ENCODE assay signal across 19 cellular contexts in genomic region chr18:50696929-50697328, GRCh38.
DNase-seq lines count a peak whose midpoint lies in the region; ATAC-seq, FAIRE-seq and TF ChIP-seq lines count a peak whose summit lies in the region.
"Had no signal": no experiment of that assay in that cellular context is flagged by ENCODE, and none has a peak within 500 bp of the region (broad histone marks: within the 10 kb centered on the region; RNA-seq: fewer than 3 reads in every experiment).

No MANE protein-coding gene starts in this region.

- no peak for FAIRE-seq in HepG2 (lab: Jason Lieb, UNC)
- FAIRE-seq: G401.6, K562 had no signal

- BruUV-seq in HepG2 (replicated peaks; lab: Mats Ljungman, UMichigan), result no TSS peak

- H4K20me1 ChIP-seq in GM23338 (replicated peaks; ENCODE audit: insufficient read depth), result no peaks in the 10 kb centered on the region
- no peaks in the 10 kb centered on the region for H4K20me1 ChIP-seq in SK-N-SH (ENCODE audit: insufficient read depth)
- no peaks in the 10 kb centered on the region for H4K20me1 ChIP-seq in HepG2 (ENCODE audit: insufficient read depth, low read length)

- H3K36me3 Mint-ChIP-seq in GM23338 (ENCODE audit: low read depth), result no peaks in the 10 kb centered on the region
- no peaks in the 10 kb centered on the region for H3K36me3 Mint-ChIP-seq in stimulated activated memory B cell treated with anti-CD40 and anti-IgM and Interleukin-4, amounts not matched to agents 10 μg/mL and 1 μg/mL and 100 μg/mL, for 72 hours

- CTCF ChIA-PET in SK-N-SH (lab: Yijun Ruan, JAX), result no interaction called here
- CTCF ChIA-PET in HepG2 (lab: Yijun Ruan, JAX; ENCODE audit: low intra/inter-chr PET ratio, low total read pairs), result no interaction called here

- intact Hi-C loops in HepG2 (cut with micrococcal nuclease; ENCODE audit: unreplicated experiment), result no loop called here

- no peaks in the 10 kb centered on the region for H3K79me2 ChIP-seq in GM23338 (replicated peaks; ENCODE audit: insufficient read depth)
- no peaks in the 10 kb centered on the region for H3K79me2 ChIP-seq in SK-N-SH (ENCODE audit: insufficient read depth)
- no peaks in the 10 kb centered on the region for H3K79me2 ChIP-seq in HepG2 (ENCODE audit: insufficient read depth, low read length)

- H3K27ac Mint-ChIP-seq in GM23338, result no peak overlapping the region
- H3K27ac Mint-ChIP-seq in stimulated activated memory B cell treated with anti-CD40 and anti-IgM and Interleukin-4, amounts not matched to agents 10 μg/mL and 1 μg/mL and 100 μg/mL, for 72 hours, result peak overlapping the region; percentile 17
- H3K27ac Mint-ChIP-seq: activated T-helper 1 cell treated with anti-CD3 and anti-CD28 coated beads, Interleukin-12 subunit alpha, Interleukin-12 subunit beta, Interleukin-2, Interleukin-4 antibody, amounts not matched to agents 30 ng/mL and 10 ng/mL and 1 ng/mL, durations not matched to agents 14 hours and 24 hours and 36 hours had no signal

- TF ChIP-seq POLR2A in HepG2 (IDR thresholded peaks at IDR 0.05; ENCODE audit: insufficient read depth in 1 of 2, low read depth in 2 of 2, low read length in 2 of 2), result no peak

- TF ChIP-seq RAD21 in SK-N-SH (IDR thresholded peaks at IDR 0.05; ENCODE audit: low read length), result no peak
- TF ChIP-seq RAD21 in HepG2 (CRISPR knock-in tag; IDR thresholded peaks at IDR 0.05), result no peak

- no peak for TF ChIP-seq CTCF in GM23338 (conservative IDR thresholded peaks at IDR 0.05; ENCODE audit: low read depth in 2 of 2)
- TF ChIP-seq CTCF in SK-N-SH (IDR thresholded peaks at IDR 0.05), result no peak
- no peak for TF ChIP-seq CTCF in HepG2 (CRISPR knock-in tag; IDR thresholded peaks at IDR 0.05)

- H3K9ac ChIP-seq in SK-N-SH (no peak overlapping the region), HepG2 (ENCODE audit: insufficient read depth, low read depth, low read length) (no peak overlapping the region)

- peaks cover 8% of the 10 kb centered on the region for H3K27me3 Mint-ChIP-seq in GM23338 (ENCODE audit: insufficient read depth, low read depth, poor library complexity)
- peaks cover 10% of the 10 kb centered on the region for H3K27me3 Mint-ChIP-seq in stimulated activated memory B cell treated with anti-CD40 and anti-IgM and Interleukin-4, amounts not matched to agents 10 μg/mL and 1 μg/mL and 100 μg/mL, for 72 hours

- no peaks in the 10 kb centered on the region for H3K27me3 ChIP-seq in GM23338 (ENCODE audit: insufficient read depth)
- no peaks in the 10 kb centered on the region; the same call in 1 of the 2 replicates for H3K27me3 ChIP-seq in SK-N-SH (ENCODE audit: insufficient read depth)
- H3K27me3 ChIP-seq in HepG2 (ENCODE audit: control insufficient read depth in 1 of 2, insufficient read depth in 2 of 2, low read length in 2 of 2), result peaks cover 0 to 1% of the 10 kb centered on the region in 2 experiments; a peak in 1 of 5 replicates
- H3K27me3 ChIP-seq: heart left ventricle had no signal

- POLR2A ChIA-PET in SK-N-SH (lab: Yijun Ruan, JAX), result no interaction called here
- POLR2A ChIA-PET in HepG2 (lab: Yijun Ruan, JAX), result no interaction called here

- H3K36me3 ChIP-seq in GM23338 (ENCODE audit: insufficient read depth) (no peaks in the 10 kb centered on the region), SK-N-SH (replicated peaks in 1 of 2; ENCODE audit: control insufficient read depth in 1 of 2, insufficient read depth in 2 of 2, low read length in 1 of 2) (no peaks in the 10 kb centered on the region), HepG2 (replicated peaks in 1 of 2; ENCODE audit: control insufficient read depth in 1 of 2, insufficient read depth in 2 of 2, low read length in 2 of 2) (no peaks in the 10 kb centered on the region)
- H3K36me3 ChIP-seq: heart left ventricle, prostate gland had no signal

- no peak overlapping the region for H3K4me3 ChIP-seq in GM23338
- no peak overlapping the region for H3K4me3 ChIP-seq in SK-N-SH (ENCODE audit: low read depth in 2 of 2, low read length in 1 of 2)
- H3K4me3 ChIP-seq in HepG2 (replicated peaks in 1 of 3; ENCODE audit: insufficient read depth in 1 of 3, low read depth in 2 of 3, low read length in 3 of 3), result no peak overlapping the region
- H3K4me3 ChIP-seq: heart left ventricle, K562, prostate gland had no signal

- no peak overlapping the region for H3K4me3 Mint-ChIP-seq in GM23338
- H3K4me3 Mint-ChIP-seq in stimulated activated memory B cell treated with anti-CD40 and anti-IgM and Interleukin-4, amounts not matched to agents 10 μg/mL and 1 μg/mL and 100 μg/mL, for 72 hours, result no peak overlapping the region
- H3K4me3 Mint-ChIP-seq: activated T-helper 1 cell treated with anti-CD3 and anti-CD28 coated beads, Interleukin-12 subunit alpha, Interleukin-12 subunit beta, Interleukin-2, Interleukin-4 antibody, amounts not matched to agents 30 ng/mL and 10 ng/mL and 1 ng/mL, durations not matched to agents 14 hours and 24 hours and 36 hours had no signal

- TF ChIP-seq EP300 in SK-N-SH (IDR thresholded peaks at IDR 0.05; ENCODE audit: borderline replicate concordance in 1 of 2, low read depth in 1 of 2, low read length in 1 of 2) (no peak), HepG2 (IDR thresholded peaks at IDR 0.05; ENCODE audit: low read depth in 2 of 2, low read length in 2 of 2) (no peak), HepG2 (CRISPR knock-in tag; IDR thresholded peaks at IDR 0.05; ENCODE audit: borderline replicate concordance) (no peak)

- H3K4me1 Mint-ChIP-seq in GM23338, result peaks cover 37% of the 10 kb centered on the region
- peaks cover 6% of the 10 kb centered on the region for H3K4me1 Mint-ChIP-seq in stimulated activated memory B cell treated with anti-CD40 and anti-IgM and Interleukin-4, amounts not matched to agents 10 μg/mL and 1 μg/mL and 100 μg/mL, for 72 hours

- H3K9me3 ChIP-seq in SK-N-SH (no peaks in the 10 kb centered on the region), HepG2 (ENCODE audit: low read length) (no peaks in the 10 kb centered on the region)
- H3K9me3 ChIP-seq: heart left ventricle, prostate gland had no signal

- ATAC-seq in GM23338 (peak; percentile 49), HG03442 (IDR thresholded peaks at IDR 0.05; ENCODE audit: unreplicated experiment) (peak; percentile 83), HepG2 (no peak)
- ATAC-seq in stimulated activated memory B cell treated with anti-CD40 and anti-IgM and Interleukin-4, amounts not matched to agents 10 μg/mL and 1 μg/mL and 100 μg/mL, for 72 hours, result peak; percentile 64
- ATAC-seq: heart left ventricle, K562 had no signal

- H2AFZ ChIP-seq in GM23338 (peak overlapping the region; percentile 59; the same call in 1 of the 2 replicates), SK-N-SH (ENCODE audit: low read depth) (no peak overlapping the region), HepG2 (ENCODE audit: low read length) (no peak overlapping the region)

- no peak overlapping the region for H3K4me2 ChIP-seq in GM23338
- no peak overlapping the region for H3K4me2 ChIP-seq in SK-N-SH
- H3K4me2 ChIP-seq in HepG2 (ENCODE audit: low read depth, low read length), result no peak overlapping the region

- H3K9me2 ChIP-seq in GM23338 (ENCODE audit: insufficient read depth) (0 out of 2 replicates have a peak, but pooled peaks cover 5% of the 10 kb centered on the region), SK-N-SH (no peaks in the 10 kb centered on the region)

- WGBS in SK-N-SH (ENCODE audit: low lambda C conversion rate), result 57% methylated on average over 4 of the region's 4 CpGs
- WGBS in HepG2 (ENCODE audit: low lambda C conversion rate), result 66% methylated on average over 4 of the region's 4 CpGs

- H3F3A ChIP-seq in GM23338 (replicated peaks; ENCODE audit: low read depth) (no peaks in the 10 kb centered on the region), SK-N-SH (replicated peaks; ENCODE audit: insufficient read depth) (no peaks in the 10 kb centered on the region)

- DNase-seq in NCI-H748 (lab: John Stamatoyannopoulos, UW; ENCODE audit: unreplicated experiment), result peak; percentile 81
- DNase-seq in NCI-H748 treated with DMSO at 0.1 percent for 48 hours (lab: John Stamatoyannopoulos, UW), result no peak
- DNase-seq in GM23338 (ENCODE audit: low spot score), result peak; percentile 13
- DNase-seq in SK-N-SH, result no peak
- DNase-seq in activated effector memory CD4-positive, alpha-beta T cell treated with anti-CD3 and anti-CD28 coated beads, Interleukin-2, amount 50 U/mL, for 16 hours, result no peak
- no peak for DNase-seq in HepG2 (ENCODE audit: low spot score)
- DNase-seq: 8988T, cortex of kidney, heart left ventricle, kidney glomerular epithelial cell, NCI-H774, SHP77 treated with DMSO at 0.1 percent for 48 hours, T1000 had no signal

- no peaks in the 10 kb centered on the region for H3K9me3 Mint-ChIP-seq in GM23338
- H3K9me3 Mint-ChIP-seq in stimulated activated memory B cell treated with anti-CD40 and anti-IgM and Interleukin-4, amounts not matched to agents 10 μg/mL and 1 μg/mL and 100 μg/mL, for 72 hours, result no peaks in the 10 kb centered on the region
- H3K9me3 Mint-ChIP-seq: activated T-helper 1 cell treated with anti-CD3 and anti-CD28 coated beads, Interleukin-12 subunit alpha, Interleukin-12 subunit beta, Interleukin-2, Interleukin-4 antibody, amounts not matched to agents 30 ng/mL and 10 ng/mL and 1 ng/mL, durations not matched to agents 14 hours and 24 hours and 36 hours had no signal

- in situ Hi-C loops in HepG2 (cut with HindIII; ENCODE audit: extremely low pct_ligation_motif_present, low pct_unique_long_range_greater_than_20kb), result no loop called here

- H3K4me1 ChIP-seq in GM23338 (ENCODE audit: insufficient read depth), result peaks cover 27% of the 10 kb centered on the region
- H3K4me1 ChIP-seq in SK-N-SH (ENCODE audit: control insufficient read depth in 1 of 2, insufficient read depth in 2 of 2, low read depth in 1 of 2, low read length in 1 of 2), result peaks cover 0 to 7% of the 10 kb centered on the region in 2 experiments; a peak in 1 of 4 replicates
- no peaks in the 10 kb centered on the region for H3K4me1 ChIP-seq in HepG2 (ENCODE audit: insufficient read depth, low read length)
- H3K4me1 ChIP-seq: prostate gland had no signal

- H3K27ac ChIP-seq in GM23338 (ENCODE audit: low read depth) (no peak overlapping the region), SK-N-SH (ENCODE audit: low read depth in 2 of 2, low read length in 1 of 2) (no peak overlapping the region), HepG2 (ENCODE audit: extremely low read length, insufficient read depth, low read length) (no peak overlapping the region)
- H3K27ac ChIP-seq: heart left ventricle, prostate gland had no signal

TF ChIP-seq in GM23338, 12 proteins besides CTCF, POLR2A, EP300 and RAD21 (continues in another document):
- no peak for TF ChIP-seq EZH2 (IDR thresholded peaks at IDR 0.05; ENCODE audit: low read depth, unreplicated experiment)
- TF ChIP-seq CREB1 (CRISPR knock-in tag; IDR thresholded peaks at IDR 0.05; ENCODE audit: low read depth), result no peak
- no peak for TF ChIP-seq NANOG (IDR thresholded peaks at IDR 0.05; ENCODE audit: borderline replicate concordance)

TF ChIP-seq in HepG2, 621 proteins besides CTCF, POLR2A, EP300 and RAD21 (continues in another document):
- TF ChIP-seq IRF1 (CRISPR knock-in tag; IDR thresholded peaks at IDR 0.05; ENCODE audit: low read depth) (no peak), SOX5 (CRISPR knock-in tag; IDR thresholded peaks at IDR 0.05; ENCODE audit: borderline replicate concordance) (no peak)

Comparison
In these comparisons a context has a peak if more than half of its experiments do, and no peak if none do; other contexts are left out.
1. DNase-seq: peak in NCI-H748 (single experiment) and GM23338 (single experiment); none in NCI-H748 treated with DMSO at 0.1 percent for 48 hours (single experiment), SK-N-SH (single experiment), activated effector memory CD4-positive, alpha-beta T cell treated with anti-CD3 and anti-CD28 coated beads, Interleukin-2, amount 50 U/mL, for 16 hours (single experiment) and HepG2 (single experiment).